In the genomic region with DNA sequence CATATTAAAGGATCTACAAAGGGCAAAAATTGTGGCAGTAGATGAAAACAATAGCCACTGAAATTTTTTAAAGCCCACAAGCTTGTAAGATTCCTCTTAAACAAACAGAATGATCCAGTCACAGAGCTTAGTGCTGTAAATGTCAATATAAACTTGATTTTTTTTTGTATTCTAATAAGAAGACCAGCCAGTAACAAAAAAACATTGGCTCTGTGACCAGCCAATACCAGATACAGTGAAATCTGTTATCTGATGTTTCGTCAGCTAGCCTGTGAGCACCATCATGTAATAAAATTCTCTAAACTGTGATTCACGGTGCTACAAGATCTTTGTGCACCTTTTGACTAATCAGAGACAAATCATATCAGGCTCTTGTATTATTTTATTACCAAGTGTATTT, we compare ENCODE assay signal across 11 cellular contexts.
A peak's percentile ranks its signal among the peaks of the same experiment; 100 is the strongest.
DNase-seq lines count a peak whose midpoint lies in the region; ATAC-seq and TF ChIP-seq lines count a peak whose summit lies in the region.
"Had no signal": no experiment of that assay in that cellular context is flagged by ENCODE, and none has a peak within 500 bp of the region (broad histone marks: within the 10 kb centered on the region; RNA-seq: fewer than 3 reads in every experiment).

No MANE protein-coding gene starts in this region.

- DNase-seq in EL (peak; percentile 91), glomerular visceral epithelial cell (ENCODE audit: extremely low spot score) (peak; percentile 40), skeletal muscle cell (ENCODE audit: low read depth) (peak; percentile 78), NCI-H524 treated with DMSO at 0.1 percent for 48 hours (lab: John Stamatoyannopoulos, UW) (no peak), NCI-H1930 (lab: John Stamatoyannopoulos, UW) (no peak), AML-193 (lab: John Stamatoyannopoulos, UW) (no peak)
- DNase-seq: MV-4-11, T-helper 17 cell had no signal

- no peak overlapping the region for H3K4me3 ChIP-seq in skeletal muscle cell (ENCODE audit: low read depth, low read length)
- H3K4me3 ChIP-seq: HAP-1 had no signal

- ATAC-seq in SK-N-SH treated with all-trans-retinoic acid at 6 μM for 48 hours (peak; percentile 70), GM21447 (IDR thresholded peaks at IDR 0.05; ENCODE audit: unreplicated experiment) (no peak)
- ATAC-seq: T-helper 17 cell had no signal

TF ChIP-seq in SK-N-SH treated with all-trans-retinoic acid at 6 μM for 48 hours, 23 proteins besides CTCF, POLR2A, EP300 and RAD21:
- TF ChIP-seq TCF4 (CRISPR knock-in tag; IDR thresholded peaks at IDR 0.05; ENCODE audit: borderline replicate concordance) (no peak), TOX (CRISPR knock-in tag; IDR thresholded peaks at IDR 0.05; ENCODE audit: borderline replicate concordance) (no peak)

Comparison
In these comparisons a context has a peak if more than half of its experiments do, and no peak if none do; other contexts are left out.
1. DNase-seq: peak in EL (single experiment), glomerular visceral epithelial cell (single experiment) and skeletal muscle cell (single experiment); none in NCI-H524 treated with DMSO at 0.1 percent for 48 hours (single experiment), NCI-H1930 (0 of 2) and AML-193 (0 of 2).